ENCODE assay signal across 10 cellular contexts in the genomic region with DNA sequence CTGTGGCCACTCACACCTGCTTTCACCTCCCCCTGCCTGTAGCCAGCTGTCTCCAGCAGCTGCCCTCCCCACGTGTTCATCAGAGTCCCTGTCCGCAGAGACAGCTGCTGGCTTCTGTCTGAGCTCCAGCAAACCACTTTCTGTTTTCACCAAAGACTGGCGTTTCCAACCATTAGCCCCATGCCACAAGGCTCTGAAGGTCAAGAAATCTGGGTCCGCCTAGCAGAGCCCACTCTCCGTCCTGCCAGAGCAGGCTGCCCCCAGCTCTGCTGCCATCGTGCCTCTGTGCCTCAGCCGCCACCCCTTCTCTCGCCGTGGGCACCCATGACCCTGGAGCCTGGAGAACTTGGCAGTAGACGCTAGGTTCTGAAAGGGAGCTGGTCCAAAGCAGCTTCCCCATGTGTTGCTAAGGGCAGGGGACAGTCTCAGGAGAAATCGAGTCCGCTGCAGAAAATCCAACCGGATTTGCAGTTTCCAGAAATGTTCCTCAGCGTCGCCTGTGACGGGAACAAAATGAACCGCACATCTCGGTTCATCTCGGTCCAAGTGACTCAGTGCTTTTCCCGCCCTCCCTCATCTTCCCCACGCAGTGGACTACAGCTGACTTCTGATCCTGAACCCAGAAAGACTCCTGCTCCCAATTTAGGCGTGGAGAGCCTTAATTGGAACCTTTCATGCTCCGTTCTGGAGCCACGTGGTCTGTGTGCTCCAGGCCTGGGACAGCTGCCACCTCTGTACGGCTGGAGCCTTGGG. TPM values are rescaled to one million over a fixed set of nuclear protein-coding genes. Genes with fewer than 3 reads are reported as not detected.
DNase-seq lines count a peak whose midpoint lies in the region; ATAC-seq, FAIRE-seq and TF ChIP-seq lines count a peak whose summit lies in the region.
"Had no signal": no experiment of that assay in that cellular context is flagged by ENCODE, and none has a peak within 500 bp of the region (broad histone marks: within the 10 kb centered on the region; RNA-seq: fewer than 3 reads in every experiment).

No MANE protein-coding gene starts in this region.

- H3K9me3 Mint-ChIP-seq in astrocyte (ENCODE audit: unreplicated experiment): no peaks in the 10 kb centered on the region
- H3K9me3 Mint-ChIP-seq: activated naive CD8-positive, alpha-beta T cell treated with anti-CD3 and anti-CD28 coated beads, Interleukin-2, amount 10 ng/mL, durations not matched to agents 7 days and 5 days; T-helper 1 cell treated with Interleukin-12 subunit alpha and Interleukin-12 subunit beta and Interleukin-4 antibody, amounts not matched to agents 30 μg/mL and 1 μg/mL, for 36 hours had no signal

- TF ChIP-seq CTCF in astrocyte (IDR thresholded peaks at IDR 0.05; ENCODE audit: insufficient read depth, low read depth, low read length): no peak
- TF ChIP-seq CTCF in kidney (IDR thresholded peaks at IDR 0.05; ENCODE audit: borderline replicate concordance, extremely low read depth, insufficient read depth): no peak

- H3K27me3 ChIP-seq in astrocyte (ENCODE audit: insufficient read depth, low read length) (no peaks in the 10 kb centered on the region), subcutaneous abdominal adipose tissue (ENCODE audit: control insufficient read depth in 5 of 5, insufficient read depth in 4 of 5, low read length in 5 of 5) (no peaks in the 10 kb centered on the region)

- ATAC-seq in GM18909 (IDR thresholded peaks at IDR 0.05; ENCODE audit: poor library complexity, unreplicated experiment) (no peak), GM21825 (IDR thresholded peaks at IDR 0.05; ENCODE audit: unreplicated experiment) (no peak), GM19324 (IDR thresholded peaks at IDR 0.05; ENCODE audit: low FRiP score, unreplicated experiment) (no peak)

- peaks cover 6% of the 10 kb centered on the region for H4K20me1 ChIP-seq in astrocyte (ENCODE audit: insufficient read depth, low read length)

- no peak for FAIRE-seq in astrocyte (lab: Jason Lieb, UNC)
- no peak for FAIRE-seq in kidney (lab: Jason Lieb, UNC)

- H3K9ac ChIP-seq in astrocyte (ENCODE audit: low read length): no peak overlapping the region
- H3K9ac ChIP-seq in kidney (ENCODE audit: low read length in 2 of 2): peak overlapping the region in 1 of 2 donors; percentile 48
- H3K9ac ChIP-seq in subcutaneous abdominal adipose tissue (ENCODE audit: low read length in 5 of 5): peak overlapping the region in 3 of 5 donors; percentile 15 to 74 (median 29)

- H3K36me3 ChIP-seq in astrocyte (ENCODE audit: insufficient read depth, low read length): no peaks in the 10 kb centered on the region
- no peaks in the 10 kb centered on the region for H3K36me3 ChIP-seq in kidney (ENCODE audit: control insufficient read depth in 1 of 2, insufficient read depth in 2 of 2, low read length in 2 of 2)
- peaks cover 0 to 24% (median 5%) of the 10 kb centered on the region in 5 donors for H3K36me3 ChIP-seq in subcutaneous abdominal adipose tissue (ENCODE audit: control insufficient read depth in 5 of 5, insufficient read depth in 5 of 5, low read length in 5 of 5)

- H3K27me3 Mint-ChIP-seq in astrocyte (ENCODE audit: low read depth, unreplicated experiment): no peaks in the 10 kb centered on the region
- H3K27me3 Mint-ChIP-seq: activated naive CD8-positive, alpha-beta T cell treated with anti-CD3 and anti-CD28 coated beads, Interleukin-2, amount 10 ng/mL, durations not matched to agents 7 days and 5 days had no signal

- no peak overlapping the region for H3K4me3 Mint-ChIP-seq in astrocyte (ENCODE audit: unreplicated experiment)
- H3K4me3 Mint-ChIP-seq: activated naive CD8-positive, alpha-beta T cell treated with anti-CD3 and anti-CD28 coated beads, Interleukin-2, amount 10 ng/mL, durations not matched to agents 7 days and 5 days; T-helper 1 cell treated with Interleukin-12 subunit alpha and Interleukin-12 subunit beta and Interleukin-4 antibody, amounts not matched to agents 30 μg/mL and 1 μg/mL, for 36 hours had no signal

- H3K4me2 ChIP-seq in astrocyte (ENCODE audit: low read length): no peak overlapping the region

- intact Hi-C loops in kidney (cut with DNase I): no loop called here

- H3K4me1 Mint-ChIP-seq in astrocyte (ENCODE audit: low read depth, unreplicated experiment): peaks cover 14% of the 10 kb centered on the region

- H3K27ac ChIP-seq in astrocyte (ENCODE audit: low read depth, low read length) (no peak overlapping the region), kidney (ENCODE audit: low read depth in 2 of 2, low read length in 2 of 2) (peak overlapping the region; percentile 87 to 89), subcutaneous abdominal adipose tissue (ENCODE audit: low read depth, low read length) (peak overlapping the region; percentile 85)

- H3K36me3 Mint-ChIP-seq in astrocyte (ENCODE audit: low read depth, unreplicated experiment): peaks cover 28% of the 10 kb centered on the region

- H3K4me1 ChIP-seq in astrocyte (ENCODE audit: insufficient read depth, low read length): peaks cover 27% of the 10 kb centered on the region
- H3K4me1 ChIP-seq in kidney (ENCODE audit: control insufficient read depth in 1 of 2, insufficient read depth in 1 of 2, low read depth in 1 of 2, low read length in 2 of 2): peaks cover 45 to 54% of the 10 kb centered on the region in 2 donors
- H3K4me1 ChIP-seq in subcutaneous abdominal adipose tissue (ENCODE audit: control insufficient read depth in 5 of 5, insufficient read depth in 5 of 5, low read length in 5 of 5): peaks cover 31 to 74% (median 72%) of the 10 kb centered on the region in 5 donors

- H3K79me2 ChIP-seq in astrocyte (ENCODE audit: insufficient read depth, low read length): no peaks in the 10 kb centered on the region

- no peaks in the 10 kb centered on the region for H3K9me3 ChIP-seq in astrocyte (ENCODE audit: insufficient read depth, low read depth, low read length)
- no peaks in the 10 kb centered on the region for H3K9me3 ChIP-seq in kidney (ENCODE audit: control insufficient read depth in 1 of 2, low read length in 2 of 2)
- no peaks in the 10 kb centered on the region for H3K9me3 ChIP-seq in subcutaneous abdominal adipose tissue (ENCODE audit: control insufficient read depth in 5 of 5, low read length in 5 of 5)

- H2AFZ ChIP-seq in astrocyte (ENCODE audit: low read depth, low read length): no peak overlapping the region

- no peak overlapping the region for H3K27ac Mint-ChIP-seq in astrocyte (ENCODE audit: unreplicated experiment)
- H3K27ac Mint-ChIP-seq: activated naive CD8-positive, alpha-beta T cell treated with anti-CD3 and anti-CD28 coated beads, Interleukin-2, amount 10 ng/mL, durations not matched to agents 7 days and 5 days; T-helper 1 cell treated with Interleukin-12 subunit alpha and Interleukin-12 subunit beta and Interleukin-4 antibody, amounts not matched to agents 30 μg/mL and 1 μg/mL, for 36 hours had no signal

- H3K4me3 ChIP-seq in astrocyte (ENCODE audit: insufficient read depth, low read depth, low read length): no peak overlapping the region
- no peak overlapping the region for H3K4me3 ChIP-seq in kidney (ENCODE audit: low read length in 2 of 2)
- H3K4me3 ChIP-seq in subcutaneous abdominal adipose tissue (ENCODE audit: low read depth in 1 of 5, low read length in 5 of 5): peak overlapping the region in 3 of 5 donors; percentile 10 to 36 (median 28)

- peak; percentile 66 for DNase-seq in NCI-H1105 (lab: John Stamatoyannopoulos, UW)
- DNase-seq in astrocyte (ENCODE audit: low read depth): peak; percentile 50
- peak; percentile 86 for DNase-seq in kidney
- DNase-seq in activated CD4-positive, alpha-beta T cell treated with anti-CD3 and anti-CD28 coated beads, Interleukin-2, amount 50 U/mL, for 1 hour: no peak
- DNase-seq: activated naive CD8-positive, alpha-beta T cell treated with anti-CD3 and anti-CD28 coated beads, Interleukin-2, amount 10 ng/mL, durations not matched to agents 7 days and 5 days had no signal

RNA-seq across cellular contexts. Expression of a gene that starts 28.0 kb away (rescaled TPM):
- total RNA-seq in astrocyte (32.3 and 34.2 TPM in 2 replicates), kidney (47.0 TPM)
- 141 TPM for polyA plus RNA-seq in kidney (ENCODE audit: insufficient read depth, low read depth, low replicate concordance)

RNA-seq across cellular contexts. Expression of a gene that starts 51.4 kb away (rescaled TPM):
- 73.6 and 74.1 TPM in 2 replicates for total RNA-seq in astrocyte
- 130 TPM for total RNA-seq in kidney
- polyA plus RNA-seq in kidney (ENCODE audit: insufficient read depth, low read depth, low replicate concordance): 122 TPM

Comparison
In these comparisons a context has a peak if more than half of its experiments do, and no peak if none do; other contexts are left out.
1. H3K4me3 ChIP-seq: peak in subcutaneous abdominal adipose tissue (3 of 5); none in astrocyte (single experiment) and kidney (0 of 2).